1 cellular context compared by ENCODE assay signal in genomic region chr5:155728857-155729683, GRCh38.
TF ChIP-seq lines count a peak whose summit lies in the region.

No MANE protein-coding gene starts in this region.

TF ChIP-seq in IMR-90, 13 proteins besides CTCF, POLR2A, EP300 and RAD21 (continued from another document):
- no peak for TF ChIP-seq NFE2L2 (IDR thresholded peaks at IDR 0.05; ENCODE audit: low read depth, low read length)
- TF ChIP-seq CHD1 (IDR thresholded peaks at IDR 0.05; ENCODE audit: low read depth, low read length), result no peak
- no peak for TF ChIP-seq MAZ (IDR thresholded peaks at IDR 0.05; ENCODE audit: borderline replicate concordance, low read depth, low read length)
- no peak for TF ChIP-seq MAFK (IDR thresholded peaks at IDR 0.05; ENCODE audit: low read depth, low read length)
